In the genomic region with DNA sequence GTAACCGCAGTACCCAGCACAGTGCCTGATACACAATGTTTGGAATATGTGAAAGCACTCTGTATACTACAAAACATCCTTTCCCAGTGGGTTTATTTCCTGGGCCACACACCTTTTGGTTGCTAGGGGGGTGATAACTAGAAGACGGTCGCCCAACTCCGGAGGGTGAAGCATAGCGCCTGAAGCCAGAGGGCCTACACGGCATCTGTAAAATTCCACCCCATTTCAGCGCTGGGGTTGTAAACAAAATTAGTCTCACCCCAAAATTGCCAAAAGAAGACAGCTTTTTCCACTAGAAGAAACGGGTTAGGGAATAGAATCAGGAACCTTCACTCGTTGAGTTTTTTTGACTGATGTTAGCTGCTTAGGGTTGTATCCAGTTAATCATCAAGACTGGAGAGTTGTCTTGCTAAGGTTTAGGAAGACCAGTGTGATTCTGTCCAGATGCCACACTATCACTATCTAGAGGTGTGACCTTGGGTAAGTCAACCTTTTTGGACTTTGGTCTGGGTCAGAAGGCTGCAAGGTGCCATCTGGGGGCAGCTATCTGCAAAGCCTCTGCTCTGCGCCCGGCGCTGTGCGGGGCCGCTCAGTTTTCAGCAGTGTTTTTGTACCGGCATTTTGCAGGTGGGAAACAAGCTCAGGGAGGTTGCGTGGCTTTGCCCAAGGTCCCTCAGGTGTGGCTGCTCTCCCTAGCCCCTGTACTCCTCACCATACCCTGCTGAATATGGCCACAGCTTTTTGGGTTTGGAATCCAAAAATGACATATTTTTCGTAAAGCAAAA, we compare ENCODE assay signal across 1 cellular context.
A peak's percentile ranks its signal among the peaks of the same experiment; 100 is the strongest.
TF ChIP-seq lines count a peak whose summit lies in the region.

No MANE protein-coding gene starts in this region.

TF ChIP-seq in HepG2, 621 proteins besides CTCF, POLR2A, EP300 and RAD21 (continued from another document and continues in another):
- TF ChIP-seq YY1 (IDR thresholded peaks at IDR 0.05; ENCODE audit: insufficient read depth, insufficient replicate concordance, low read depth, low read length) (peak; percentile 47), TBX2 (CRISPR knock-in tag; IDR thresholded peaks at IDR 0.05; ENCODE audit: borderline replicate concordance) (peak; percentile 73), PLRG1 (conservative IDR thresholded peaks at IDR 0.05) (no peak), ZSCAN31 (CRISPR knock-in tag; IDR thresholded peaks at IDR 0.05; ENCODE audit: low read depth) (peak; percentile 86), ZNF761 (CRISPR knock-in tag; conservative IDR thresholded peaks at IDR 0.05) (0 out of 2 replicates have a peak, but pooled peaks have one; percentile 20), ZNF790 (CRISPR knock-in tag; IDR thresholded peaks at IDR 0.05; ENCODE audit: borderline replicate concordance) (no peak), RXRB (CRISPR knock-in tag; IDR thresholded peaks at IDR 0.05; ENCODE audit: borderline replicate concordance) (peak; percentile 85), ZNF383 (CRISPR knock-in tag; IDR thresholded peaks at IDR 0.05; ENCODE audit: borderline replicate concordance) (no peak), ZBTB7B (CRISPR knock-in tag; IDR thresholded peaks at IDR 0.05) (no peak), ERF (CRISPR knock-in tag; IDR thresholded peaks at IDR 0.05) (no peak), CBX5 (CRISPR knock-in tag; IDR thresholded peaks at IDR 0.05; ENCODE audit: borderline replicate concordance) (no peak), TOE1 (CRISPR knock-in tag; IDR thresholded peaks at IDR 0.05) (no peak), RFX5 (IDR thresholded peaks at IDR 0.05; ENCODE audit: low read depth, low read length) (no peak)
- TF ChIP-seq, protein P1, sequence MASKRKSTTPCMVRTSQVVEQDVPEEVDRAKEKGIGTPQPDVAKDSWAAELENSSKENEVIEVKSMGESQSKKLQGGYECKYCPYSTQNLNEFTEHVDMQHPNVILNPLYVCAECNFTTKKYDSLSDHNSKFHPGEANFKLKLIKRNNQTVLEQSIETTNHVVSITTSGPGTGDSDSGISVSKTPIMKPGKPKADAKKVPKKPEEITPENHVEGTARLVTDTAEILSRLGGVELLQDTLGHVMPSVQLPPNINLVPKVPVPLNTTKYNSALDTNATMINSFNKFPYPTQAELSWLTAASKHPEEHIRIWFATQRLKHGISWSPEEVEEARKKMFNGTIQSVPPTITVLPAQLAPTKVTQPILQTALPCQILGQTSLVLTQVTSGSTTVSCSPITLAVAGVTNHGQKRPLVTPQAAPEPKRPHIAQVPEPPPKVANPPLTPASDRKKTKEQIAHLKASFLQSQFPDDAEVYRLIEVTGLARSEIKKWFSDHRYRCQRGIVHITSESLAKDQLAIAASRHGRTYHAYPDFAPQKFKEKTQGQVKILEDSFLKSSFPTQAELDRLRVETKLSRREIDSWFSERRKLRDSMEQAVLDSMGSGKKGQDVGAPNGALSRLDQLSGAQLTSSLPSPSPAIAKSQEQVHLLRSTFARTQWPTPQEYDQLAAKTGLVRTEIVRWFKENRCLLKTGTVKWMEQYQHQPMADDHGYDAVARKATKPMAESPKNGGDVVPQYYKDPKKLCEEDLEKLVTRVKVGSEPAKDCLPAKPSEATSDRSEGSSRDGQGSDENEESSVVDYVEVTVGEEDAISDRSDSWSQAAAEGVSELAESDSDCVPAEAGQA (IDR thresholded peaks at IDR 0.05; ENCODE audit: low read depth), result no peak
- TF ChIP-seq, protein P1 (CRISPR knock-in tag; IDR thresholded peaks at IDR 0.05; ENCODE audit: borderline replicate concordance), result 0 out of 2 replicates have a peak, but pooled peaks have one; percentile 18
- TF ChIP-seq, protein P2, sequence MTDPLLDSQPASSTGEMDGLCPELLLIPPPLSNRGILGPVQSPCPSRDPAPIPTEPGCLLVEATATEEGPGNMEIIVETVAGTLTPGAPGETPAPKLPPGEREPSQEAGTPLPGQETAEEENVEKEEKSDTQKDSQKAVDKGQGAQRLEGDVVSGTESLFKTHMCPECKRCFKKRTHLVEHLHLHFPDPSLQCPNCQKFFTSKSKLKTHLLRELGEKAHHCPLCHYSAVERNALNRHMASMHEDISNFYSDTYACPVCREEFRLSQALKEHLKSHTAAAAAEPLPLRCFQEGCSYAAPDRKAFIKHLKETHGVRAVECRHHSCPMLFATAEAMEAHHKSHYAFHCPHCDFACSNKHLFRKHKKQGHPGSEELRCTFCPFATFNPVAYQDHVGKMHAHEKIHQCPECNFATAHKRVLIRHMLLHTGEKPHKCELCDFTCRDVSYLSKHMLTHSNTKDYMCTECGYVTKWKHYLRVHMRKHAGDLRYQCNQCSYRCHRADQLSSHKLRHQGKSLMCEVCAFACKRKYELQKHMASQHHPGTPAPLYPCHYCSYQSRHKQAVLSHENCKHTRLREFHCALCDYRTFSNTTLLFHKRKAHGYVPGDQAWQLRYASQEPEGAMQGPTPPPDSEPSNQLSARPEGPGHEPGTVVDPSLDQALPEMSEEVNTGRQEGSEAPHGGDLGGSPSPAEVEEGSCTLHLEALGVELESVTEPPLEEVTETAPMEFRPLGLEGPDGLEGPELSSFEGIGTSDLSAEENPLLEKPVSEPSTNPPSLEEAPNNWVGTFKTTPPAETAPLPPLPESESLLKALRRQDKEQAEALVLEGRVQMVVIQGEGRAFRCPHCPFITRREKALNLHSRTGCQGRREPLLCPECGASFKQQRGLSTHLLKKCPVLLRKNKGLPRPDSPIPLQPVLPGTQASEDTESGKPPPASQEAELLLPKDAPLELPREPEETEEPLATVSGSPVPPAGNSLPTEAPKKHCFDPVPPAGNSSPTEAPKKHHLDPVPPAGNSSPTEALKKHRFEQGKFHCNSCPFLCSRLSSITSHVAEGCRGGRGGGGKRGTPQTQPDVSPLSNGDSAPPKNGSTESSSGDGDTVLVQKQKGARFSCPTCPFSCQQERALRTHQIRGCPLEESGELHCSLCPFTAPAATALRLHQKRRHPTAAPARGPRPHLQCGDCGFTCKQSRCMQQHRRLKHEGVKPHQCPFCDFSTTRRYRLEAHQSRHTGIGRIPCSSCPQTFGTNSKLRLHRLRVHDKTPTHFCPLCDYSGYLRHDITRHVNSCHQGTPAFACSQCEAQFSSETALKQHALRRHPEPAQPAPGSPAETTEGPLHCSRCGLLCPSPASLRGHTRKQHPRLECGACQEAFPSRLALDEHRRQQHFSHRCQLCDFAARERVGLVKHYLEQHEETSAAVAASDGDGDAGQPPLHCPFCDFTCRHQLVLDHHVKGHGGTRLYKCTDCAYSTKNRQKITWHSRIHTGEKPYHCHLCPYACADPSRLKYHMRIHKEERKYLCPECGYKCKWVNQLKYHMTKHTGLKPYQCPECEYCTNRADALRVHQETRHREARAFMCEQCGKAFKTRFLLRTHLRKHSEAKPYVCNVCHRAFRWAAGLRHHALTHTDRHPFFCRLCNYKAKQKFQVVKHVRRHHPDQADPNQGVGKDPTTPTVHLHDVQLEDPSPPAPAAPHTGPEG (CRISPR knock-in tag; IDR thresholded peaks at IDR 0.05), result no peak
- TF ChIP-seq, protein P3, sequence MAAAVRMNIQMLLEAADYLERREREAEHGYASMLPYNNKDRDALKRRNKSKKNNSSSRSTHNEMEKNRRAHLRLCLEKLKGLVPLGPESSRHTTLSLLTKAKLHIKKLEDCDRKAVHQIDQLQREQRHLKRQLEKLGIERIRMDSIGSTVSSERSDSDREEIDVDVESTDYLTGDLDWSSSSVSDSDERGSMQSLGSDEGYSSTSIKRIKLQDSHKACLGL (CRISPR knock-in tag; IDR thresholded peaks at IDR 0.05), result no peak
- TF ChIP-seq, protein P4, sequence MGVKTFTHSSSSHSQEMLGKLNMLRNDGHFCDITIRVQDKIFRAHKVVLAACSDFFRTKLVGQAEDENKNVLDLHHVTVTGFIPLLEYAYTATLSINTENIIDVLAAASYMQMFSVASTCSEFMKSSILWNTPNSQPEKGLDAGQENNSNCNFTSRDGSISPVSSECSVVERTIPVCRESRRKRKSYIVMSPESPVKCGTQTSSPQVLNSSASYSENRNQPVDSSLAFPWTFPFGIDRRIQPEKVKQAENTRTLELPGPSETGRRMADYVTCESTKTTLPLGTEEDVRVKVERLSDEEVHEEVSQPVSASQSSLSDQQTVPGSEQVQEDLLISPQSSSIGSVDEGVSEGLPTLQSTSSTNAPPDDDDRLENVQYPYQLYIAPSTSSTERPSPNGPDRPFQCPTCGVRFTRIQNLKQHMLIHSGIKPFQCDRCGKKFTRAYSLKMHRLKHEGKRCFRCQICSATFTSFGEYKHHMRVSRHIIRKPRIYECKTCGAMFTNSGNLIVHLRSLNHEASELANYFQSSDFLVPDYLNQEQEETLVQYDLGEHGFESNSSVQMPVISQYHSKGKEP (CRISPR knock-in tag; IDR thresholded peaks at IDR 0.05), result no peak
- TF ChIP-seq, protein P5, sequence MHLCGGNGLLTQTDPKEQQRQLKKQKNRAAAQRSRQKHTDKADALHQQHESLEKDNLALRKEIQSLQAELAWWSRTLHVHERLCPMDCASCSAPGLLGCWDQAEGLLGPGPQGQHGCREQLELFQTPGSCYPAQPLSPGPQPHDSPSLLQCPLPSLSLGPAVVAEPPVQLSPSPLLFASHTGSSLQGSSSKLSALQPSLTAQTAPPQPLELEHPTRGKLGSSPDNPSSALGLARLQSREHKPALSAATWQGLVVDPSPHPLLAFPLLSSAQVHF (CRISPR knock-in tag; IDR thresholded peaks at IDR 0.05), result no peak
- TF ChIP-seq, protein P6, sequence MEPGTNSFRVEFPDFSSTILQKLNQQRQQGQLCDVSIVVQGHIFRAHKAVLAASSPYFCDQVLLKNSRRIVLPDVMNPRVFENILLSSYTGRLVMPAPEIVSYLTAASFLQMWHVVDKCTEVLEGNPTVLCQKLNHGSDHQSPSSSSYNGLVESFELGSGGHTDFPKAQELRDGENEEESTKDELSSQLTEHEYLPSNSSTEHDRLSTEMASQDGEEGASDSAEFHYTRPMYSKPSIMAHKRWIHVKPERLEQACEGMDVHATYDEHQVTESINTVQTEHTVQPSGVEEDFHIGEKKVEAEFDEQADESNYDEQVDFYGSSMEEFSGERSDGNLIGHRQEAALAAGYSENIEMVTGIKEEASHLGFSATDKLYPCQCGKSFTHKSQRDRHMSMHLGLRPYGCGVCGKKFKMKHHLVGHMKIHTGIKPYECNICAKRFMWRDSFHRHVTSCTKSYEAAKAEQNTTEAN (CRISPR knock-in tag; conservative IDR thresholded peaks at IDR 0.05), result 0 out of 2 replicates have a peak, but pooled peaks have one; percentile 41
- TF ChIP-seq, protein P7, sequence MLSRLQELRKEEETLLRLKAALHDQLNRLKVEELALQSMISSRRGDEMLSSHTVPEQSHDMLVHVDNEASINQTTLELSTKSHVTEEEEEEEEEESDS (CRISPR knock-in tag; IDR thresholded peaks at IDR 0.05; ENCODE audit: borderline replicate concordance), result no peak
- TF ChIP-seq, protein P8, sequence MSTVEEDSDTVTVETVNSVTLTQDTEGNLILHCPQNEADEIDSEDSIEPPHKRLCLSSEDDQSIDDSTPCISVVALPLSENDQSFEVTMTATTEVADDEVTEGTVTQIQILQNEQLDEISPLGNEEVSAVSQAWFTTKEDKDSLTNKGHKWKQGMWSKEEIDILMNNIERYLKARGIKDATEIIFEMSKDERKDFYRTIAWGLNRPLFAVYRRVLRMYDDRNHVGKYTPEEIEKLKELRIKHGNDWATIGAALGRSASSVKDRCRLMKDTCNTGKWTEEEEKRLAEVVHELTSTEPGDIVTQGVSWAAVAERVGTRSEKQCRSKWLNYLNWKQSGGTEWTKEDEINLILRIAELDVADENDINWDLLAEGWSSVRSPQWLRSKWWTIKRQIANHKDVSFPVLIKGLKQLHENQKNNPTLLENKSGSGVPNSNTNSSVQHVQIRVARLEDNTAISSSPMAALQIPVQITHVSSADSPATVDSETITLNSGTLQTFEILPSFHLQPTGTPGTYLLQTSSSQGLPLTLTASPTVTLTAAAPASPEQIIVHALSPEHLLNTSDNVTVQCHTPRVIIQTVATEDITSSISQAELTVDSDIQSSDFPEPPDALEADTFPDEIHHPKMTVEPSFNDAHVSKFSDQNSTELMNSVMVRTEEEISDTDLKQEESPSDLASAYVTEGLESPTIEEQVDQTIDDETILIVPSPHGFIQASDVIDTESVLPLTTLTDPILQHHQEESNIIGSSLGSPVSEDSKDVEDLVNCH (CRISPR knock-in tag; IDR thresholded peaks at IDR 0.05), result no peak
- TF ChIP-seq, protein P9, sequence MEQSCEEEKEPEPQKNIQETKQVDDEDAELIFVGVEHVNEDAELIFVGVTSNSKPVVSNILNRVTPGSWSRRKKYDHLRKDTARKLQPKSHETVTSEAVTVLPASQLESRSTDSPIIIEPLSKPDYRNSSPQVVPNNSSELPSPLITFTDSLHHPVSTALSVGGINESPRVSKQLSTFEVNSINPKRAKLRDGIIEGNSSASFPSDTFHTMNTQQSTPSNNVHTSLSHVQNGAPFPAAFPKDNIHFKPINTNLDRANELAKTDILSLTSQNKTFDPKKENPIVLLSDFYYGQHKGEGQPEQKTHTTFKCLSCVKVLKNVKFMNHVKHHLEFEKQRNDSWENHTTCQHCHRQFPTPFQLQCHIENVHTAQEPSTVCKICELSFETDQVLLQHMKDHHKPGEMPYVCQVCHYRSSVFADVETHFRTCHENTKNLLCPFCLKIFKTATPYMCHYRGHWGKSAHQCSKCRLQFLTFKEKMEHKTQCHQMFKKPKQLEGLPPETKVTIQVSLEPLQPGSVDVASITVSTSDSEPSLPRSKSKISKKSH (CRISPR knock-in tag; IDR thresholded peaks at IDR 0.05; ENCODE audit: borderline replicate concordance), result 0 out of 2 replicates have a peak, but pooled peaks have one; percentile 36
- TF ChIP-seq, protein P10, sequence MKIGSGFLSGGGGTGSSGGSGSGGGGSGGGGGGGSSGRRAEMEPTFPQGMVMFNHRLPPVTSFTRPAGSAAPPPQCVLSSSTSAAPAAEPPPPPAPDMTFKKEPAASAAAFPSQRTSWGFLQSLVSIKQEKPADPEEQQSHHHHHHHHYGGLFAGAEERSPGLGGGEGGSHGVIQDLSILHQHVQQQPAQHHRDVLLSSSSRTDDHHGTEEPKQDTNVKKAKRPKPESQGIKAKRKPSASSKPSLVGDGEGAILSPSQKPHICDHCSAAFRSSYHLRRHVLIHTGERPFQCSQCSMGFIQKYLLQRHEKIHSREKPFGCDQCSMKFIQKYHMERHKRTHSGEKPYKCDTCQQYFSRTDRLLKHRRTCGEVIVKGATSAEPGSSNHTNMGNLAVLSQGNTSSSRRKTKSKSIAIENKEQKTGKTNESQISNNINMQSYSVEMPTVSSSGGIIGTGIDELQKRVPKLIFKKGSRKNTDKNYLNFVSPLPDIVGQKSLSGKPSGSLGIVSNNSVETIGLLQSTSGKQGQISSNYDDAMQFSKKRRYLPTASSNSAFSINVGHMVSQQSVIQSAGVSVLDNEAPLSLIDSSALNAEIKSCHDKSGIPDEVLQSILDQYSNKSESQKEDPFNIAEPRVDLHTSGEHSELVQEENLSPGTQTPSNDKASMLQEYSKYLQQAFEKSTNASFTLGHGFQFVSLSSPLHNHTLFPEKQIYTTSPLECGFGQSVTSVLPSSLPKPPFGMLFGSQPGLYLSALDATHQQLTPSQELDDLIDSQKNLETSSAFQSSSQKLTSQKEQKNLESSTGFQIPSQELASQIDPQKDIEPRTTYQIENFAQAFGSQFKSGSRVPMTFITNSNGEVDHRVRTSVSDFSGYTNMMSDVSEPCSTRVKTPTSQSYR (CRISPR knock-in tag; IDR thresholded peaks at IDR 0.05; ENCODE audit: borderline replicate concordance), result 0 out of 2 replicates have a peak, but pooled peaks have one; percentile 24
